8 cellular contexts compared by ENCODE assay signal in genomic region chr4:82900335-82901128, GRCh38. TPM values are rescaled to one million over a fixed set of nuclear protein-coding genes. Genes with fewer than 3 reads are reported as not detected.
DNase-seq lines count a peak whose midpoint lies in the region; TF ChIP-seq lines count a peak whose summit lies in the region.

THAP9 (plus strand) TSS chr4:82900735; CDS start chr4:82900803, 68 bp downstream.

- H3K36me3 ChIP-seq in GM23248 (ENCODE audit: low read depth), result peaks cover 14% of the 10 kb centered on the region; the same call in 1 of the 2 replicates
- peaks cover 27% of the 10 kb centered on the region for H3K36me3 ChIP-seq in Karpas-422 (ENCODE audit: insufficient read depth, low read length)
- H3K36me3 ChIP-seq in Peyer's patch, result peaks cover 0 to 7% (median 0%) of the 10 kb centered on the region in 3 donors

- peak; percentile 97 for DNase-seq in Daoy (ENCODE audit: low read depth)
- peak; percentile 100 for DNase-seq in GM23248
- peak; percentile 97 for DNase-seq in Karpas-422
- peak; percentile 97 to 99 (median 98) for DNase-seq in Peyer's patch
- DNase-seq in activated T-helper 1 cell treated with Interleukin-2 at 50 U/mL for 16 hours (ENCODE audit: low read depth), result peak; percentile 96
- DNase-seq in fibroblast of gingiva (ENCODE audit: low read depth), result peak; percentile 100
- DNase-seq in myocyte (ENCODE audit: low read depth), result peak; percentile 100
- peak; percentile 98 to 99 for DNase-seq in stimulated activated CD8-positive, alpha-beta memory T cell treated with anti-CD3 and anti-CD28 coated beads, Interleukin-7, amount 100 ng/mL, for 4 hours (ENCODE audit: low read depth in 2 of 2)

- H2AFZ ChIP-seq in GM23248 (peak within 1 kb of the TSS; percentile 80), Karpas-422 (ENCODE audit: low read length) (no peak within 1 kb of the TSS; the same call in 1 of the 2 replicates)

- 1% methylated on average over 64 to 66 of the region's 69 CpGs for WGBS in GM23248 (ENCODE audit: low coverage in 1 of 2, low lambda C conversion rate in 2 of 2, missing lambda C conversion rate in 2 of 2), 2 experiments

- H3K9me2 ChIP-seq in GM23248 (ENCODE audit: insufficient read depth) (no peaks in the 10 kb centered on the region), Karpas-422 (replicated peaks; ENCODE audit: insufficient read depth, low read length) (no peaks in the 10 kb centered on the region)

- H3K4me2 ChIP-seq in GM23248 (ENCODE audit: unreplicated experiment), result peak within 1 kb of the TSS; percentile 95
- H3K4me2 ChIP-seq in Karpas-422 (ENCODE audit: low read depth, low read length, poor library complexity, severe bottlenecking), result peak within 1 kb of the TSS; percentile 87

- peak within 1 kb of the TSS; percentile 99 for H3K9ac ChIP-seq in GM23248
- peak within 1 kb of the TSS; percentile 82 for H3K9ac ChIP-seq in Karpas-422 (ENCODE audit: low read length)

- TF ChIP-seq POLR2A in Peyer's patch (IDR thresholded peaks at IDR 0.05), result peak; percentile 60 to 89

- no peaks in the 10 kb centered on the region for H3K9me3 ChIP-seq in GM23248 (ENCODE audit: low read depth)
- no peaks in the 10 kb centered on the region for H3K9me3 ChIP-seq in Karpas-422 (ENCODE audit: low read length)
- H3K9me3 ChIP-seq in Peyer's patch, result no peaks in the 10 kb centered on the region

- in situ Hi-C loops in GM23248 (cut with MboI), result no loop called here

- H3K4me3 ChIP-seq in GM23248, result peak within 1 kb of the TSS; percentile 96
- peak within 1 kb of the TSS; percentile 97 for H3K4me3 ChIP-seq in Karpas-422 (ENCODE audit: low read length)
- H3K4me3 ChIP-seq in Peyer's patch, result peak within 1 kb of the TSS; percentile 54 to 73 (median 60)

- H3K27ac ChIP-seq in GM23248 (peak within 1 kb of the TSS; percentile 100), Karpas-422 (ENCODE audit: low read length) (peak within 1 kb of the TSS; percentile 93), Peyer's patch (peak within 1 kb of the TSS; percentile 90 to 100 (median 96))

- peaks cover 48% of the 10 kb centered on the region for H3F3A ChIP-seq in GM23248 (ENCODE audit: insufficient read depth)

- TF ChIP-seq CTCF in Peyer's patch (IDR thresholded peaks at IDR 0.05), result no peak

- H3K27me3 ChIP-seq in GM23248 (replicated peaks; ENCODE audit: insufficient read depth) (no peaks in the 10 kb centered on the region), Karpas-422 (ENCODE audit: low read length) (no peaks in the 10 kb centered on the region), Peyer's patch (no peaks in the 10 kb centered on the region)

- H4K20me1 ChIP-seq in GM23248 (ENCODE audit: insufficient read depth) (no peaks in the 10 kb centered on the region), Karpas-422 (ENCODE audit: insufficient read depth, low read depth, low read length) (peaks cover 13% of the 10 kb centered on the region; the same call in 1 of the 2 replicates)

- H3K79me2 ChIP-seq in GM23248 (ENCODE audit: insufficient read depth), result peaks cover 64% of the 10 kb centered on the region
- peaks cover 69% of the 10 kb centered on the region for H3K79me2 ChIP-seq in Karpas-422 (ENCODE audit: low read length)

- H3K4me1 ChIP-seq in GM23248 (ENCODE audit: insufficient read depth), result peaks cover 26% of the 10 kb centered on the region
- H3K4me1 ChIP-seq in Karpas-422 (ENCODE audit: low read length), result peaks cover 52% of the 10 kb centered on the region
- H3K4me1 ChIP-seq in Peyer's patch, result peaks cover 0 to 8% (median 3%) of the 10 kb centered on the region in 4 donors

RNA-seq across cellular contexts. Expression of gene THAP9, which starts in this region (rescaled TPM):
- total RNA-seq in Daoy (2014; rRNA removed; shearing (Covaris generic)), result 2.7 and 6.9 TPM in 2 replicates
- 1.6 and 3.9 TPM in 2 replicates for total RNA-seq in GM23248 (2014; rRNA removed; shearing (Covaris generic))
- 1.3 and 2.0 TPM in 2 replicates for polyA plus RNA-seq in GM23248 (2016; fragmentation: Nextera tagmentation; extraction: Ambion mirVana)
- 2.5 and 8.2 TPM in 2 replicates for total RNA-seq in Karpas-422 (2014; rRNA removed; shearing (Covaris generic); ENCODE audit: low replicate concordance)
- total RNA-seq in Peyer's patch, result 1 to 10 TPM; 1.7 to 6.7 (median 2.9) TPM
- total RNA-seq in myocyte, result 6.4 and 8.6 TPM in 2 replicates
- polyA plus RNA-seq in myocyte (2012), result 0.97 TPM

Comparison
In these comparisons a context has a peak if more than half of its experiments do, and no peak if none do; other contexts are left out.
1. Peak in every context shown above with its lines: DNase-seq, H3K4me3 ChIP-seq and H3K27ac ChIP-seq.